In the genomic region with DNA sequence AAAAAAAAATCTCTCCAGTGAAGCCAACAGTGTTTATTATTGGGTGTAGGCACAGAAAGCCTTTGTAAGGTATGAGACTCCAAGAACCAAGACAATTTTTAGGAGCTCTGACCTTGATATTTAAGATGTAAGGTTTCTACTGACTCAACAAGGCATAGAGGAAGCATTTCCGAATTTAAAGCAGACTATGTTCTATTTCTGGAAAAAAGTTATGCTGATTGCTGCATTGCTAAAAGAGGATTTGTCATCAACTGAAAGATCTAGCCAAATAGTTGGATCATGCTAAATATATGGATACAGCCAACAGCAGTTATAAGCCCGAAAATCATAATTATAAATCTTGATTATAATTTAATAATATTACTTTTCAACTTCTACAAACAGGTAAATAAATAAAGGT, we compare ENCODE assay signal across 1 cellular context.
TF ChIP-seq lines count a peak whose summit lies in the region.

No MANE protein-coding gene starts in this region.

TF ChIP-seq in GM23338, 12 proteins besides CTCF, POLR2A, EP300 and RAD21:
- TF ChIP-seq, protein P1, sequence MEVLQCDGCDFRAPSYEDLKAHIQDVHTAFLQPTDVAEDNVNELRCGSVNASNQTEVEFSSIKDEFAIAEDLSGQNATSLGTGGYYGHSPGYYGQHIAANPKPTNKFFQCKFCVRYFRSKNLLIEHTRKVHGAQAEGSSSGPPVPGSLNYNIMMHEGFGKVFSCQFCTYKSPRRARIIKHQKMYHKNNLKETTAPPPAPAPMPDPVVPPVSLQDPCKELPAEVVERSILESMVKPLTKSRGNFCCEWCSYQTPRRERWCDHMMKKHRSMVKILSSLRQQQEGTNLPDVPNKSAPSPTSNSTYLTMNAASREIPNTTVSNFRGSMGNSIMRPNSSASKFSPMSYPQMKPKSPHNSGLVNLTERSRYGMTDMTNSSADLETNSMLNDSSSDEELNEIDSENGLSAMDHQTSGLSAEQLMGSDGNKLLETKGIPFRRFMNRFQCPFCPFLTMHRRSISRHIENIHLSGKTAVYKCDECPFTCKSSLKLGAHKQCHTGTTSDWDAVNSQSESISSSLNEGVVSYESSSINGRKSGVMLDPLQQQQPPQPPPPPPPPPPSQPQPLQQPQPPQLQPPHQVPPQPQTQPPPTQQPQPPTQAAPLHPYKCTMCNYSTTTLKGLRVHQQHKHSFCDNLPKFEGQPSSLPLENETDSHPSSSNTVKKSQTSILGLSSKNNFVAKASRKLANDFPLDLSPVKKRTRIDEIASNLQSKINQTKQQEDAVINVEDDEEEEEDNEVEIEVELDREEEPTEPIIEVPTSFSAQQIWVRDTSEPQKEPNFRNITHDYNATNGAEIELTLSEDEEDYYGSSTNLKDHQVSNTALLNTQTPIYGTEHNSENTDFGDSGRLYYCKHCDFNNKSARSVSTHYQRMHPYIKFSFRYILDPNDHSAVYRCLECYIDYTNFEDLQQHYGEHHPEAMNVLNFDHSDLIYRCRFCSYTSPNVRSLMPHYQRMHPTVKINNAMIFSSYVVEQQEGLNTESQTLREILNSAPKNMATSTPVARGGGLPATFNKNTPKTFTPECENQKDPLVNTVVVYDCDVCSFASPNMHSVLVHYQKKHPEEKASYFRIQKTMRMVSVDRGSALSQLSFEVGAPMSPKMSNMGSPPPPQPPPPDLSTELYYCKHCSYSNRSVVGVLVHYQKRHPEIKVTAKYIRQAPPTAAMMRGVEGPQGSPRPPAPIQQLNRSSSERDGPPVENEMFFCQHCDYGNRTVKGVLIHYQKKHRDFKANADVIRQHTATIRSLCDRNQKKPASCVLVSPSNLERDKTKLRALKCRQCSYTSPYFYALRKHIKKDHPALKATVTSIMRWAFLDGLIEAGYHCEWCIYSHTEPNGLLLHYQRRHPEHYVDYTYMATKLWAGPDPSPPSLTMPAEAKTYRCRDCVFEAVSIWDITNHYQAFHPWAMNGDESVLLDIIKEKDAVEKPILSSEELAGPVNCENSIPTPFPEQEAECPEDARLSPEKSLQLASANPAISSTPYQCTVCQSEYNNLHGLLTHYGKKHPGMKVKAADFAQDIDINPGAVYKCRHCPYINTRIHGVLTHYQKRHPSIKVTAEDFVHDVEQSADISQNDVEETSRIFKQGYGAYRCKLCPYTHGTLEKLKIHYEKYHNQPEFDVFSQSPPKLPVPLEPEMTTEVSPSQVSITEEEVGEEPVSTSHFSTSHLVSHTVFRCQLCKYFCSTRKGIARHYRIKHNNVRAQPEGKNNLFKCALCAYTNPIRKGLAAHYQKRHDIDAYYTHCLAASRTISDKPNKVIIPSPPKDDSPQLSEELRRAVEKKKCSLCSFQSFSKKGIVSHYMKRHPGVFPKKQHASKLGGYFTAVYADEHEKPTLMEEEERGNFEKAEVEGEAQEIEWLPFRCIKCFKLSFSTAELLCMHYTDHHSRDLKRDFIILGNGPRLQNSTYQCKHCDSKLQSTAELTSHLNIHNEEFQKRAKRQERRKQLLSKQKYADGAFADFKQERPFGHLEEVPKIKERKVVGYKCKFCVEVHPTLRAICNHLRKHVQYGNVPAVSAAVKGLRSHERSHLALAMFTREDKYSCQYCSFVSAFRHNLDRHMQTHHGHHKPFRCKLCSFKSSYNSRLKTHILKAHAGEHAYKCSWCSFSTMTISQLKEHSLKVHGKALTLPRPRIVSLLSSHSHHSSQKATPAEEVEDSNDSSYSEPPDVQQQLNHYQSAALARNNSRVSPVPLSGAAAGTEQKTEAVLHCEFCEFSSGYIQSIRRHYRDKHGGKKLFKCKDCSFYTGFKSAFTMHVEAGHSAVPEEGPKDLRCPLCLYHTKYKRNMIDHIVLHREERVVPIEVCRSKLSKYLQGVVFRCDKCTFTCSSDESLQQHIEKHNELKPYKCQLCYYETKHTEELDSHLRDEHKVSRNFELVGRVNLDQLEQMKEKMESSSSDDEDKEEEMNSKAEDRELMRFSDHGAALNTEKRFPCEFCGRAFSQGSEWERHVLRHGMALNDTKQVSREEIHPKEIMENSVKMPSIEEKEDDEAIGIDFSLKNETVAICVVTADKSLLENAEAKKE (CRISPR knock-in tag; IDR thresholded peaks at IDR 0.05), result no peak
- no peak for TF ChIP-seq EZH2phosphoT487 (IDR thresholded peaks at IDR 0.05; ENCODE audit: unreplicated experiment)
- no peak for TF ChIP-seq CREB1 (CRISPR knock-in tag; IDR thresholded peaks at IDR 0.05; ENCODE audit: low read depth)
- no peak for TF ChIP-seq POLR2AphosphoS5 (IDR thresholded peaks at IDR 0.05; ENCODE audit: low read depth)
- TF ChIP-seq, protein P2, sequence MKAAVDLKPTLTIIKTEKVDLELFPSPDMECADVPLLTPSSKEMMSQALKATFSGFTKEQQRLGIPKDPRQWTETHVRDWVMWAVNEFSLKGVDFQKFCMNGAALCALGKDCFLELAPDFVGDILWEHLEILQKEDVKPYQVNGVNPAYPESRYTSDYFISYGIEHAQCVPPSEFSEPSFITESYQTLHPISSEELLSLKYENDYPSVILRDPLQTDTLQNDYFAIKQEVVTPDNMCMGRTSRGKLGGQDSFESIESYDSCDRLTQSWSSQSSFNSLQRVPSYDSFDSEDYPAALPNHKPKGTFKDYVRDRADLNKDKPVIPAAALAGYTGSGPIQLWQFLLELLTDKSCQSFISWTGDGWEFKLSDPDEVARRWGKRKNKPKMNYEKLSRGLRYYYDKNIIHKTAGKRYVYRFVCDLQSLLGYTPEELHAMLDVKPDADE (IDR thresholded peaks at IDR 0.05), result no peak
- TF ChIP-seq ZNF331 (CRISPR knock-in tag; IDR thresholded peaks at IDR 0.05; ENCODE audit: low read depth), result no peak
- no peak for TF ChIP-seq JUNB (IDR thresholded peaks at IDR 0.05; ENCODE audit: unreplicated experiment)
- TF ChIP-seq STAT1 (IDR thresholded peaks at IDR 0.05; ENCODE audit: unreplicated experiment), result no peak
- TF ChIP-seq NANOG (IDR thresholded peaks at IDR 0.05; ENCODE audit: borderline replicate concordance), result no peak
- TF ChIP-seq ZNF114 (CRISPR knock-in tag; IDR thresholded peaks at IDR 0.05), result no peak
- TF ChIP-seq, protein P3, sequence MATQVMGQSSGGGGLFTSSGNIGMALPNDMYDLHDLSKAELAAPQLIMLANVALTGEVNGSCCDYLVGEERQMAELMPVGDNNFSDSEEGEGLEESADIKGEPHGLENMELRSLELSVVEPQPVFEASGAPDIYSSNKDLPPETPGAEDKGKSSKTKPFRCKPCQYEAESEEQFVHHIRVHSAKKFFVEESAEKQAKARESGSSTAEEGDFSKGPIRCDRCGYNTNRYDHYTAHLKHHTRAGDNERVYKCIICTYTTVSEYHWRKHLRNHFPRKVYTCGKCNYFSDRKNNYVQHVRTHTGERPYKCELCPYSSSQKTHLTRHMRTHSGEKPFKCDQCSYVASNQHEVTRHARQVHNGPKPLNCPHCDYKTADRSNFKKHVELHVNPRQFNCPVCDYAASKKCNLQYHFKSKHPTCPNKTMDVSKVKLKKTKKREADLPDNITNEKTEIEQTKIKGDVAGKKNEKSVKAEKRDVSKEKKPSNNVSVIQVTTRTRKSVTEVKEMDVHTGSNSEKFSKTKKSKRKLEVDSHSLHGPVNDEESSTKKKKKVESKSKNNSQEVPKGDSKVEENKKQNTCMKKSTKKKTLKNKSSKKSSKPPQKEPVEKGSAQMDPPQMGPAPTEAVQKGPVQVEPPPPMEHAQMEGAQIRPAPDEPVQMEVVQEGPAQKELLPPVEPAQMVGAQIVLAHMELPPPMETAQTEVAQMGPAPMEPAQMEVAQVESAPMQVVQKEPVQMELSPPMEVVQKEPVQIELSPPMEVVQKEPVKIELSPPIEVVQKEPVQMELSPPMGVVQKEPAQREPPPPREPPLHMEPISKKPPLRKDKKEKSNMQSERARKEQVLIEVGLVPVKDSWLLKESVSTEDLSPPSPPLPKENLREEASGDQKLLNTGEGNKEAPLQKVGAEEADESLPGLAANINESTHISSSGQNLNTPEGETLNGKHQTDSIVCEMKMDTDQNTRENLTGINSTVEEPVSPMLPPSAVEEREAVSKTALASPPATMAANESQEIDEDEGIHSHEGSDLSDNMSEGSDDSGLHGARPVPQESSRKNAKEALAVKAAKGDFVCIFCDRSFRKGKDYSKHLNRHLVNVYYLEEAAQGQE (IDR thresholded peaks at IDR 0.05; ENCODE audit: unreplicated experiment), result no peak
- no peak for TF ChIP-seq EZH2 (IDR thresholded peaks at IDR 0.05; ENCODE audit: low read depth, unreplicated experiment)
